In genomic region chr2:66236816-66237469, GRCh38 we compare ENCODE assay signal across 21 cellular contexts.
"Had no signal": no experiment of that assay in that cellular context is flagged by ENCODE, and none has a peak within 500 bp of the region (broad histone marks: within the 10 kb centered on the region; RNA-seq: fewer than 3 reads in every experiment).

No MANE protein-coding gene starts in this region.

- H3K9me3 ChIP-seq: lower lobe of right lung, tibial nerve had no signal

- H3K9me3 Mint-ChIP-seq: nephron had no signal

- H3K4me1 ChIP-seq: lower lobe of right lung had no signal

- ATAC-seq: activated CD8-positive, alpha-beta memory T cell treated with anti-CD3 and anti-CD28 coated beads, Interleukin-2, amount 10 ng/mL, durations not matched to agents 7 days and 5 days; left colon; lower lobe of right lung had no signal

- H3K4me3 ChIP-seq: lower lobe of right lung, tibial nerve had no signal

- H3K27me3 Mint-ChIP-seq: activated CD4-positive, alpha-beta memory T cell treated with anti-CD3 and anti-CD28 coated beads, Interleukin-2, amount 10 ng/mL, durations not matched to agents 7 days and 5 days; activated CD8-positive, alpha-beta memory T cell treated with anti-CD3 and anti-CD28 coated beads, Interleukin-2, amount 10 ng/mL, durations not matched to agents 7 days and 5 days; activated naive CD8-positive, alpha-beta T cell treated with anti-CD3 and anti-CD28 coated beads, Interleukin-2, amount 10 ng/mL, durations not matched to agents 7 days and 5 days had no signal

- H3K27ac Mint-ChIP-seq: activated CD4-positive, alpha-beta memory T cell treated with anti-CD3 and anti-CD28 coated beads, Interleukin-2, amount 10 ng/mL, durations not matched to agents 7 days and 5 days; activated CD8-positive, alpha-beta memory T cell treated with anti-CD3 and anti-CD28 coated beads, Interleukin-2, amount 10 ng/mL, durations not matched to agents 7 days and 5 days; activated naive CD8-positive, alpha-beta T cell treated with anti-CD3 and anti-CD28 coated beads, Interleukin-2, amount 10 ng/mL, durations not matched to agents 7 days and 5 days; nephron had no signal

- H3K27me3 ChIP-seq: tibial nerve had no signal

- H3K4me3 Mint-ChIP-seq: activated CD4-positive, alpha-beta memory T cell treated with anti-CD3 and anti-CD28 coated beads, Interleukin-2, amount 10 ng/mL, durations not matched to agents 7 days and 5 days; activated CD8-positive, alpha-beta memory T cell treated with anti-CD3 and anti-CD28 coated beads, Interleukin-2, amount 10 ng/mL, durations not matched to agents 7 days and 5 days; activated naive CD8-positive, alpha-beta T cell treated with anti-CD3 and anti-CD28 coated beads, Interleukin-2, amount 10 ng/mL, durations not matched to agents 7 days and 5 days; nephron had no signal

- H3K27ac ChIP-seq: lower lobe of right lung, tibial nerve had no signal

- H3K4me1 Mint-ChIP-seq: activated CD4-positive, alpha-beta memory T cell treated with anti-CD3 and anti-CD28 coated beads, Interleukin-2, amount 10 ng/mL, durations not matched to agents 7 days and 5 days; activated CD8-positive, alpha-beta memory T cell treated with anti-CD3 and anti-CD28 coated beads, Interleukin-2, amount 10 ng/mL, durations not matched to agents 7 days and 5 days; activated naive CD8-positive, alpha-beta T cell treated with anti-CD3 and anti-CD28 coated beads, Interleukin-2, amount 10 ng/mL, durations not matched to agents 7 days and 5 days had no signal

- H3K36me3 Mint-ChIP-seq: activated CD8-positive, alpha-beta memory T cell treated with anti-CD3 and anti-CD28 coated beads, Interleukin-2, amount 10 ng/mL, durations not matched to agents 7 days and 5 days; activated naive CD8-positive, alpha-beta T cell treated with anti-CD3 and anti-CD28 coated beads, Interleukin-2, amount 10 ng/mL, durations not matched to agents 7 days and 5 days had no signal

- DNase-seq: activated CD4-positive, alpha-beta memory T cell treated with anti-CD3 and anti-CD28 coated beads, Interleukin-2, amount 10 ng/mL, durations not matched to agents 7 days and 5 days; activated CD4-positive, alpha-beta T cell treated with anti-CD3 and anti-CD28 coated beads for 48 hours; activated CD4-positive, CD25-positive, alpha-beta regulatory T cell; activated CD8-positive, alpha-beta memory T cell treated with anti-CD3 and anti-CD28 coated beads, Interleukin-2, amount 10 ng/mL, durations not matched to agents 7 days and 5 days; activated naive CD4-positive, alpha-beta T cell treated with Interleukin-2 at 50 U/mL for 16 hours; activated naive CD8-positive, alpha-beta T cell treated with anti-CD3 and anti-CD28 coated beads, Interleukin-2, amount 10 ng/mL, durations not matched to agents 7 days and 5 days; amygdala; dermis blood vessel endothelial cell; effector memory CD4-positive, alpha-beta T cell; foreskin fibroblast; hippocampal formation; left colon; lower lobe of right lung; midbrain; occipital lobe; stimulated activated CD8-positive, alpha-beta memory T cell treated with anti-CD3 and anti-CD28 coated beads, Interleukin-4, amount 100 ng/mL, for 48 hours; stimulated activated naive CD4-positive, alpha-beta T cell treated with Interleukin-2 at 50 U/mL for 16 hours; T1000 had no signal

- FAIRE-seq: islet of Langerhans had no signal

- H3K36me3 ChIP-seq: lower lobe of right lung, tibial nerve had no signal
